In the genomic region with DNA sequence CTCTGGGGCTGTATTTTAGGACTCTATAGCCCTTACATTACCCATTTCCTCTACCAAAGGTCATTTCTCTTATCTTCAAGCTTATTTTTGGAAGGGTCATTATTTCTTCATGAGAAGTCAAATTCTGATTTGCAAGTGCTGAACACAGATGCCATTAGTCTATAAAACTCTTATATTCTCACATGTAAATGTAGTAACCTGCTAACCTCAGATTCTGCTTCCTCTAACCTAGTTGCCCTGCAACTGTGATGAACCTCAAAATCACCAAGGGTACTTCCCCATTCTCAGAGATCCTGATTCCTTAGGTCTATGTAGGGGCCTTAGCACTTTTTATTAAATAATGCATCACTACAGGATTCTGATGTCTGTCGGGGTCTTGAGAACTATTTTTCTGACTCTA, we compare ENCODE assay signal across 9 cellular contexts. TPM values are rescaled to one million over a fixed set of nuclear protein-coding genes. Genes with fewer than 3 reads are reported as not detected.
A peak's percentile ranks its signal among the peaks of the same experiment; 100 is the strongest.
DNase-seq lines count a peak whose midpoint lies in the region; ATAC-seq and TF ChIP-seq lines count a peak whose summit lies in the region.
"Had no signal": no experiment of that assay in that cellular context is flagged by ENCODE, and none has a peak within 500 bp of the region (broad histone marks: within the 10 kb centered on the region; RNA-seq: fewer than 3 reads in every experiment).

No MANE protein-coding gene starts in this region.

- TF ChIP-seq CTCF in uterus (IDR thresholded peaks at IDR 0.05) (no peak), esophagus muscularis mucosa (IDR thresholded peaks at IDR 0.05) (no peak)

- peak overlapping the region; percentile 1 for H3K4me3 Mint-ChIP-seq in activated naive CD8-positive, alpha-beta T cell treated with anti-CD3 and anti-CD28 coated beads, Interleukin-2, amount 10 ng/mL, durations not matched to agents 7 days and 5 days
- H3K4me3 Mint-ChIP-seq in activated naive CD8-positive, alpha-beta T cell treated with anti-CD3 and anti-CD28 coated beads for 36 hours, result no peak overlapping the region

- H3K27ac ChIP-seq in uterus (peak overlapping the region; percentile 27 to 99), esophagus muscularis mucosa (replicated peaks in 1 of 4) (no peak overlapping the region)
- H3K27ac ChIP-seq: WERI-Rb-1 had no signal

- peaks cover 68% of the 10 kb centered on the region for H3K4me1 Mint-ChIP-seq in activated naive CD8-positive, alpha-beta T cell treated with anti-CD3 and anti-CD28 coated beads, Interleukin-2, amount 10 ng/mL, durations not matched to agents 7 days and 5 days
- peaks cover 60% of the 10 kb centered on the region for H3K4me1 Mint-ChIP-seq in activated naive CD8-positive, alpha-beta T cell treated with anti-CD3 and anti-CD28 coated beads for 36 hours

- H3K27me3 ChIP-seq in uterus (no peaks in the 10 kb centered on the region), esophagus muscularis mucosa (no peaks in the 10 kb centered on the region)

- TF ChIP-seq EP300 in esophagus muscularis mucosa (IDR thresholded peaks at IDR 0.05), result no peak

- H3K9me3 ChIP-seq in uterus, result no peaks in the 10 kb centered on the region
- H3K9me3 ChIP-seq in esophagus muscularis mucosa, result no peaks in the 10 kb centered on the region

- ATAC-seq in activated naive CD8-positive, alpha-beta T cell treated with anti-CD3 and anti-CD28 coated beads, Interleukin-2, amount 10 ng/mL, durations not matched to agents 7 days and 5 days (ENCODE audit: low read depth), result peak; percentile 39
- peak; percentile 69 for ATAC-seq in HG02981 (IDR thresholded peaks at IDR 0.05; ENCODE audit: unreplicated experiment)

- H3K4me3 ChIP-seq in uterus (no peak overlapping the region), esophagus muscularis mucosa (no peak overlapping the region)

- TF ChIP-seq POLR2A in uterus (IDR thresholded peaks at IDR 0.05) (no peak), esophagus muscularis mucosa (IDR thresholded peaks at IDR 0.05; ENCODE audit: low read depth) (no peak)

- no peaks in the 10 kb centered on the region for H3K27me3 Mint-ChIP-seq in activated naive CD8-positive, alpha-beta T cell treated with anti-CD3 and anti-CD28 coated beads, Interleukin-2, amount 10 ng/mL, durations not matched to agents 7 days and 5 days
- H3K27me3 Mint-ChIP-seq in activated naive CD8-positive, alpha-beta T cell treated with anti-CD3 and anti-CD28 coated beads for 36 hours, result no peaks in the 10 kb centered on the region

- peaks cover 28% of the 10 kb centered on the region for H3K36me3 Mint-ChIP-seq in activated naive CD8-positive, alpha-beta T cell treated with anti-CD3 and anti-CD28 coated beads, Interleukin-2, amount 10 ng/mL, durations not matched to agents 7 days and 5 days
- H3K36me3 Mint-ChIP-seq in activated naive CD8-positive, alpha-beta T cell treated with anti-CD3 and anti-CD28 coated beads for 36 hours, result peaks cover 28% of the 10 kb centered on the region

- no peaks in the 10 kb centered on the region for H3K36me3 ChIP-seq in uterus
- no peaks in the 10 kb centered on the region for H3K36me3 ChIP-seq in esophagus muscularis mucosa
- H3K36me3 ChIP-seq: WERI-Rb-1 had no signal

- WGBS in esophagus muscularis mucosa, result 81% methylated on average over 1 of the region's 1 CpG

- intact Hi-C loops in uterus (cut with DNase I; ENCODE audit: low total_unique reads), result no loop called here
- intact Hi-C loops in esophagus muscularis mucosa (cut with DNase I), result no loop called here

- H3K27ac Mint-ChIP-seq in activated naive CD8-positive, alpha-beta T cell treated with anti-CD3 and anti-CD28 coated beads, Interleukin-2, amount 10 ng/mL, durations not matched to agents 7 days and 5 days, result peak overlapping the region; percentile 44
- H3K27ac Mint-ChIP-seq in activated naive CD8-positive, alpha-beta T cell treated with anti-CD3 and anti-CD28 coated beads for 36 hours, result no peak overlapping the region

- H3K4me1 ChIP-seq in uterus, result no peaks in the 10 kb centered on the region
- H3K4me1 ChIP-seq in esophagus muscularis mucosa, result peaks cover 5 to 49% (median 47%) of the 10 kb centered on the region in 4 donors

- DNase-seq in activated naive CD8-positive, alpha-beta T cell treated with anti-CD3 and anti-CD28 coated beads, Interleukin-2, amount 10 ng/mL, durations not matched to agents 7 days and 5 days, result no peak
- DNase-seq in activated naive CD8-positive, alpha-beta T cell treated with anti-CD3 and anti-CD28 coated beads for 36 hours, result no peak
- DNase-seq in SIG-M5 (lab: John Stamatoyannopoulos, UW), result peak; percentile 30
- DNase-seq in uterus, result no peak
- no peak for DNase-seq in esophagus muscularis mucosa (ENCODE audit: extremely low spot score)
- DNase-seq in NCI-H1417 treated with DMSO at 0.1 percent for 48 hours (lab: John Stamatoyannopoulos, UW), result no peak
- no peak for DNase-seq in iPS-NIHi11 (ENCODE audit: low spot score)
- DNase-seq: WERI-Rb-1 had no signal

- POLR2A ChIA-PET in activated naive CD8-positive, alpha-beta T cell treated with anti-CD3 and anti-CD28 coated beads, Interleukin-2, amount 10 ng/mL, durations not matched to agents 7 days and 5 days (lab: Charles Lee), result no interaction called here

- no peaks in the 10 kb centered on the region for H3K9me3 Mint-ChIP-seq in activated naive CD8-positive, alpha-beta T cell treated with anti-CD3 and anti-CD28 coated beads, Interleukin-2, amount 10 ng/mL, durations not matched to agents 7 days and 5 days
- no peaks in the 10 kb centered on the region for H3K9me3 Mint-ChIP-seq in activated naive CD8-positive, alpha-beta T cell treated with anti-CD3 and anti-CD28 coated beads for 36 hours

RNA-seq across cellular contexts. Expression of a gene that starts 6.3 kb away (rescaled TPM):
- total RNA-seq in activated naive CD8-positive, alpha-beta T cell treated with anti-CD3 and anti-CD28 coated beads, Interleukin-2, amount 10 ng/mL, durations not matched to agents 7 days and 5 days, result 10 to 100 TPM; 47.2 to 54.1 TPM
- total RNA-seq in activated naive CD8-positive, alpha-beta T cell treated with anti-CD3 and anti-CD28 coated beads for 36 hours, result 10 to 100 TPM; 31.1 to 33.4 TPM
- total RNA-seq in uterus, result 100 to 1,000 TPM in 1 of 4 donors, 10 to 100 TPM in 3; 14.4 to 133 (median 48.7) TPM
- total RNA-seq in esophagus muscularis mucosa, result 10 to 100 TPM; 16.6 to 27.5 (median 18.7) TPM

RNA-seq across cellular contexts. Expression of a gene that starts 44.4 kb away (rescaled TPM):
- 10 to 100 TPM; 11.0 to 13.8 TPM for total RNA-seq in activated naive CD8-positive, alpha-beta T cell treated with anti-CD3 and anti-CD28 coated beads, Interleukin-2, amount 10 ng/mL, durations not matched to agents 7 days and 5 days
- total RNA-seq in activated naive CD8-positive, alpha-beta T cell treated with anti-CD3 and anti-CD28 coated beads for 36 hours, result 1 to 10 TPM; 4.7 to 5.0 TPM
- total RNA-seq in uterus (1,000 to 10,000 TPM; 2,685 to 5,347 (median 3,837) TPM), esophagus muscularis mucosa (1,000 to 10,000 TPM; 6,391 to 8,723 (median 8,539) TPM)

Comparison
In these comparisons a context has a peak if more than half of its experiments do, and no peak if none do; other contexts are left out.
1. H3K27ac ChIP-seq: peak in uterus (2 of 2); none in esophagus muscularis mucosa (0 of 4).
2. RNA of a gene that starts 44.4 kb away (total RNA-seq): 6,391 to 8,723 TPM in esophagus muscularis mucosa and 2,685 to 5,347 TPM in uterus; 11.0 to 13.8 TPM in activated naive CD8-positive, alpha-beta T cell treated with anti-CD3 and anti-CD28 coated beads, Interleukin-2, amount 10 ng/mL, durations not matched to agents 7 days and 5 days and 4.7 to 5.0 TPM in activated naive CD8-positive, alpha-beta T cell treated with anti-CD3 and anti-CD28 coated beads for 36 hours; every median in the first group is over 100 times any median in the second.